ENCODE assay signal across 1 cellular context in the genomic region with DNA sequence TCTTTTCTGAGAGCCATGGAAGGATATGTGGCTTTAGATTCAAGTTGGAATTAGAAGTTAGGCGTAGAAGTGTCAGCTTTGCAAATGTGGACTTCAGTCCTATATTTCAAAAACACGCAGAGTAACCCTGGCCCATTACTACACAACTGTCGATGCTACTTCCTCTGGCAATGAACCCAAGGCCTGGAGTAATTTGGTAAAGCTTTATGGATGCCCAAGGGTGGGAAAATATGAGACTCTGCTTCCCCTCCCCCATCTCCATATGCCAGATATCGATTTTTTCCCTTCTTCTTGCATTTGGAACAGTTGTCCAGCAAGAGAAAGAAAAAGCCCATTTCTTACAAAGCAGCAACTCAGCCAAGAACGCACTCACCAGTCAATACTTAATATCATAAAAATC.
TF ChIP-seq lines count a peak whose summit lies in the region.

No MANE protein-coding gene starts in this region.

TF ChIP-seq in K562, 482 proteins besides CTCF, POLR2A, EP300 and RAD21 (continued from another document and continues in another):
- TF ChIP-seq ZNF395 (CRISPR knock-in tag; IDR thresholded peaks at IDR 0.05) (0 out of 2 replicates have a peak, but pooled peaks have one; percentile 38), HNRNPH1 (optimal IDR thresholded peaks at IDR 0.05; ENCODE audit: low read depth, low read length) (no peak), SIRT6 (IDR thresholded peaks at IDR 0.05; ENCODE audit: low read depth, low read length) (no peak), GABPB2 (CRISPR knock-in tag; conservative IDR thresholded peaks at IDR 0.05) (no peak), E4F1 (CRISPR knock-in tag; IDR thresholded peaks at IDR 0.05; ENCODE audit: borderline replicate concordance) (no peak), EP400 (IDR thresholded peaks at IDR 0.05) (no peak), ZFP1 (CRISPR knock-in tag; IDR thresholded peaks at IDR 0.05) (no peak), CGGBP1 (CRISPR knock-in tag; IDR thresholded peaks at IDR 0.05) (no peak), TFAM (CRISPR knock-in tag; conservative IDR thresholded peaks at IDR 0.05) (no peak), KAT7 (CRISPR knock-in tag; IDR thresholded peaks at IDR 0.05; ENCODE audit: borderline replicate concordance) (no peak), JUN (IDR thresholded peaks at IDR 0.05; ENCODE audit: borderline replicate concordance, low read depth, low read length) (no peak), JUN (CRISPR knock-in tag; IDR thresholded peaks at IDR 0.05; ENCODE audit: borderline replicate concordance) (no peak), PTRF (tag; IDR thresholded peaks at IDR 0.05) (peak; percentile 28; the same call in 1 of the 2 replicates), NR2C1 (IDR thresholded peaks at IDR 0.05) (no peak), NR2C1 (tag; IDR thresholded peaks at IDR 0.05) (peak; percentile 27; the same call in 1 of the 2 replicates), RBBP5 (IDR thresholded peaks at IDR 0.05; ENCODE audit: borderline replicate concordance, insufficient read depth, low read length, poor library complexity, severe bottlenecking) (no peak), HINFP (tag; conservative IDR thresholded peaks at IDR 0.05; ENCODE audit: low read depth) (0 out of 2 replicates have a peak, but pooled peaks have one; percentile 40), ZNF584 (CRISPR knock-in tag; IDR thresholded peaks at IDR 0.05; ENCODE audit: low read depth) (no peak), TARDBP (IDR thresholded peaks at IDR 0.05) (no peak), ZNF12 (CRISPR knock-in tag; IDR thresholded peaks at IDR 0.05) (no peak), ZNF785 (CRISPR knock-in tag; IDR thresholded peaks at IDR 0.05) (no peak), FOSL1 (tag; conservative IDR thresholded peaks at IDR 0.05) (no peak), KDM1A (IDR thresholded peaks at IDR 0.05) (no peak), E2F6 (IDR thresholded peaks at IDR 0.05; ENCODE audit: borderline replicate concordance in 1 of 2, extremely low read depth in 1 of 2, insufficient read depth in 1 of 2, insufficient read length in 1 of 2, low read depth in 1 of 2, low read length in 1 of 2, poor library complexity in 1 of 2, severe bottlenecking in 1 of 2) (peak in 1 of 2 experiments; percentile 15), TEAD4 (IDR thresholded peaks at IDR 0.05; ENCODE audit: low read length) (no peak), TEAD4 (CRISPR knock-in tag; IDR thresholded peaks at IDR 0.05; ENCODE audit: borderline replicate concordance) (no peak), NFE2 (IDR thresholded peaks at IDR 0.05; ENCODE audit: low read depth) (no peak), GABPA (tag; conservative IDR thresholded peaks at IDR 0.05; ENCODE audit: low read depth) (no peak), GATAD2B (IDR thresholded peaks at IDR 0.05; ENCODE audit: borderline replicate concordance) (peak; percentile 11; the same call in 1 of the 2 replicates)
- TF ChIP-seq, protein P1, sequence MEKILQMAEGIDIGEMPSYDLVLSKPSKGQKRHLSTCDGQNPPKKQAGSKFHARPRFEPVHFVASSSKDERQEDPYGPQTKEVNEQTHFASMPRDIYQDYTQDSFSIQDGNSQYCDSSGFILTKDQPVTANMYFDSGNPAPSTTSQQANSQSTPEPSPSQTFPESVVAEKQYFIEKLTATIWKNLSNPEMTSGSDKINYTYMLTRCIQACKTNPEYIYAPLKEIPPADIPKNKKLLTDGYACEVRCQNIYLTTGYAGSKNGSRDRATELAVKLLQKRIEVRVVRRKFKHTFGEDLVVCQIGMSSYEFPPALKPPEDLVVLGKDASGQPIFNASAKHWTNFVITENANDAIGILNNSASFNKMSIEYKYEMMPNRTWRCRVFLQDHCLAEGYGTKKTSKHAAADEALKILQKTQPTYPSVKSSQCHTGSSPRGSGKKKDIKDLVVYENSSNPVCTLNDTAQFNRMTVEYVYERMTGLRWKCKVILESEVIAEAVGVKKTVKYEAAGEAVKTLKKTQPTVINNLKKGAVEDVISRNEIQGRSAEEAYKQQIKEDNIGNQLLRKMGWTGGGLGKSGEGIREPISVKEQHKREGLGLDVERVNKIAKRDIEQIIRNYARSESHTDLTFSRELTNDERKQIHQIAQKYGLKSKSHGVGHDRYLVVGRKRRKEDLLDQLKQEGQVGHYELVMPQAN (IDR thresholded peaks at IDR 0.05; ENCODE audit: borderline replicate concordance): no peak
- TF ChIP-seq, protein P2, sequence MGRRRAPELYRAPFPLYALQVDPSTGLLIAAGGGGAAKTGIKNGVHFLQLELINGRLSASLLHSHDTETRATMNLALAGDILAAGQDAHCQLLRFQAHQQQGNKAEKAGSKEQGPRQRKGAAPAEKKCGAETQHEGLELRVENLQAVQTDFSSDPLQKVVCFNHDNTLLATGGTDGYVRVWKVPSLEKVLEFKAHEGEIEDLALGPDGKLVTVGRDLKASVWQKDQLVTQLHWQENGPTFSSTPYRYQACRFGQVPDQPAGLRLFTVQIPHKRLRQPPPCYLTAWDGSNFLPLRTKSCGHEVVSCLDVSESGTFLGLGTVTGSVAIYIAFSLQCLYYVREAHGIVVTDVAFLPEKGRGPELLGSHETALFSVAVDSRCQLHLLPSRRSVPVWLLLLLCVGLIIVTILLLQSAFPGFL (CRISPR knock-in tag; IDR thresholded peaks at IDR 0.05): no peak
- TF ChIP-seq, protein P3, sequence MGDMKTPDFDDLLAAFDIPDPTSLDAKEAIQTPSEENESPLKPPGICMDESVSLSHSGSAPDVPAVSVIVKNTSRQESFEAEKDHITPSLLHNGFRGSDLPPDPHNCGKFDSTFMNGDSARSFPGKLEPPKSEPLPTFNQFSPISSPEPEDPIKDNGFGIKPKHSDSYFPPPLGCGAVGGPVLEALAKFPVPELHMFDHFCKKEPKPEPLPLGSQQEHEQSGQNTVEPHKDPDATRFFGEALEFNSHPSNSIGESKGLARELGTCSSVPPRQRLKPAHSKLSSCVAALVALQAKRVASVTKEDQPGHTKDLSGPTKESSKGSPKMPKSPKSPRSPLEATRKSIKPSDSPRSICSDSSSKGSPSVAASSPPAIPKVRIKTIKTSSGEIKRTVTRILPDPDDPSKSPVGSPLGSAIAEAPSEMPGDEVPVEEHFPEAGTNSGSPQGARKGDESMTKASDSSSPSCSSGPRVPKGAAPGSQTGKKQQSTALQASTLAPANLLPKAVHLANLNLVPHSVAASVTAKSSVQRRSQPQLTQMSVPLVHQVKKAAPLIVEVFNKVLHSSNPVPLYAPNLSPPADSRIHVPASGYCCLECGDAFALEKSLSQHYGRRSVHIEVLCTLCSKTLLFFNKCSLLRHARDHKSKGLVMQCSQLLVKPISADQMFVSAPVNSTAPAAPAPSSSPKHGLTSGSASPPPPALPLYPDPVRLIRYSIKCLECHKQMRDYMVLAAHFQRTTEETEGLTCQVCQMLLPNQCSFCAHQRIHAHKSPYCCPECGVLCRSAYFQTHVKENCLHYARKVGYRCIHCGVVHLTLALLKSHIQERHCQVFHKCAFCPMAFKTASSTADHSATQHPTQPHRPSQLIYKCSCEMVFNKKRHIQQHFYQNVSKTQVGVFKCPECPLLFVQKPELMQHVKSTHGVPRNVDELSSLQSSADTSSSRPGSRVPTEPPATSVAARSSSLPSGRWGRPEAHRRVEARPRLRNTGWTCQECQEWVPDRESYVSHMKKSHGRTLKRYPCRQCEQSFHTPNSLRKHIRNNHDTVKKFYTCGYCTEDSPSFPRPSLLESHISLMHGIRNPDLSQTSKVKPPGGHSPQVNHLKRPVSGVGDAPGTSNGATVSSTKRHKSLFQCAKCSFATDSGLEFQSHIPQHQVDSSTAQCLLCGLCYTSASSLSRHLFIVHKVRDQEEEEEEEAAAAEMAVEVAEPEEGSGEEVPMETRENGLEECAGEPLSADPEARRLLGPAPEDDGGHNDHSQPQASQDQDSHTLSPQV (IDR thresholded peaks at IDR 0.05): peak; percentile 75
- TF ChIP-seq, protein P4, sequence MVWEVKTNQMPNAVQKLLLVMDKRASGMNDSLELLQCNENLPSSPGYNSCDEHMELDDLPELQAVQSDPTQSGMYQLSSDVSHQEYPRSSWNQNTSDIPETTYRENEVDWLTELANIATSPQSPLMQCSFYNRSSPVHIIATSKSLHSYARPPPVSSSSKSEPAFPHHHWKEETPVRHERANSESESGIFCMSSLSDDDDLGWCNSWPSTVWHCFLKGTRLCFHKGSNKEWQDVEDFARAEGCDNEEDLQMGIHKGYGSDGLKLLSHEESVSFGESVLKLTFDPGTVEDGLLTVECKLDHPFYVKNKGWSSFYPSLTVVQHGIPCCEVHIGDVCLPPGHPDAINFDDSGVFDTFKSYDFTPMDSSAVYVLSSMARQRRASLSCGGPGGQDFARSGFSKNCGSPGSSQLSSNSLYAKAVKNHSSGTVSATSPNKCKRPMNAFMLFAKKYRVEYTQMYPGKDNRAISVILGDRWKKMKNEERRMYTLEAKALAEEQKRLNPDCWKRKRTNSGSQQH (CRISPR knock-in tag; IDR thresholded peaks at IDR 0.05): no peak
- TF ChIP-seq, protein P5, sequence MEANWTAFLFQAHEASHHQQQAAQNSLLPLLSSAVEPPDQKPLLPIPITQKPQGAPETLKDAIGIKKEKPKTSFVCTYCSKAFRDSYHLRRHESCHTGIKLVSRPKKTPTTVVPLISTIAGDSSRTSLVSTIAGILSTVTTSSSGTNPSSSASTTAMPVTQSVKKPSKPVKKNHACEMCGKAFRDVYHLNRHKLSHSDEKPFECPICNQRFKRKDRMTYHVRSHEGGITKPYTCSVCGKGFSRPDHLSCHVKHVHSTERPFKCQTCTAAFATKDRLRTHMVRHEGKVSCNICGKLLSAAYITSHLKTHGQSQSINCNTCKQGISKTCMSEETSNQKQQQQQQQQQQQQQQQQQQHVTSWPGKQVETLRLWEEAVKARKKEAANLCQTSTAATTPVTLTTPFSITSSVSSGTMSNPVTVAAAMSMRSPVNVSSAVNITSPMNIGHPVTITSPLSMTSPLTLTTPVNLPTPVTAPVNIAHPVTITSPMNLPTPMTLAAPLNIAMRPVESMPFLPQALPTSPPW (CRISPR knock-in tag; IDR thresholded peaks at IDR 0.05): no peak
- TF ChIP-seq, protein P6, sequence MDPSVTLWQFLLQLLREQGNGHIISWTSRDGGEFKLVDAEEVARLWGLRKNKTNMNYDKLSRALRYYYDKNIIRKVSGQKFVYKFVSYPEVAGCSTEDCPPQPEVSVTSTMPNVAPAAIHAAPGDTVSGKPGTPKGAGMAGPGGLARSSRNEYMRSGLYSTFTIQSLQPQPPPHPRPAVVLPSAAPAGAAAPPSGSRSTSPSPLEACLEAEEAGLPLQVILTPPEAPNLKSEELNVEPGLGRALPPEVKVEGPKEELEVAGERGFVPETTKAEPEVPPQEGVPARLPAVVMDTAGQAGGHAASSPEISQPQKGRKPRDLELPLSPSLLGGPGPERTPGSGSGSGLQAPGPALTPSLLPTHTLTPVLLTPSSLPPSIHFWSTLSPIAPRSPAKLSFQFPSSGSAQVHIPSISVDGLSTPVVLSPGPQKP (CRISPR knock-in tag; IDR thresholded peaks at IDR 0.05): no peak
- TF ChIP-seq, protein P7, sequence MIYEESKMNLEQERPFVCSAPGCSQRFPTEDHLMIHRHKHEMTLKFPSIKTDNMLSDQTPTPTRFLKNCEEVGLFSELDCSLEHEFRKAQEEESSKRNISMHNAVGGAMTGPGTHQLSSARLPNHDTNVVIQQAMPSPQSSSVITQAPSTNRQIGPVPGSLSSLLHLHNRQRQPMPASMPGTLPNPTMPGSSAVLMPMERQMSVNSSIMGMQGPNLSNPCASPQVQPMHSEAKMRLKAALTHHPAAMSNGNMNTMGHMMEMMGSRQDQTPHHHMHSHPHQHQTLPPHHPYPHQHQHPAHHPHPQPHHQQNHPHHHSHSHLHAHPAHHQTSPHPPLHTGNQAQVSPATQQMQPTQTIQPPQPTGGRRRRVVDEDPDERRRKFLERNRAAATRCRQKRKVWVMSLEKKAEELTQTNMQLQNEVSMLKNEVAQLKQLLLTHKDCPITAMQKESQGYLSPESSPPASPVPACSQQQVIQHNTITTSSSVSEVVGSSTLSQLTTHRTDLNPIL (CRISPR knock-in tag; IDR thresholded peaks at IDR 0.05): no peak
